14 cellular contexts compared by ENCODE assay signal in the genomic region with DNA sequence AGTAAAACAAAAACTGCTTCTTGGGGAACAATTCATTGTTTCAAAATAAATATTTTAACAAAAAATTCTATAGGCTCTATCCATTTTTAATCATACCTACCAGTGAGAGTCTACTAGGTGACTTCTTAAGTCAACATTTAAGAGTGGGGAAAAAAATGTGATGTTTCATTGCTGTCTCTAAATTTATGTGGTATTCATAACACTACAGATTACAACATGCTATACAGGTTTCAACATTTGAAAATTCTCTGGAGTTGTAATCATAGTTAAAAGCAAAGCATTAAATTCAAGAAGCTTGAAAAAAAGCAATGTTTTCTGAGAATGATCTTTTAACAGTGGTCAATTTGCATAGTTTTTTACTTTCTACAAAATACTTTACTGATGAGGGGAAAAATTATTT.
"Had no signal": no experiment of that assay in that cellular context is flagged by ENCODE, and none has a peak within 500 bp of the region (broad histone marks: within the 10 kb centered on the region; RNA-seq: fewer than 3 reads in every experiment).

No MANE protein-coding gene starts in this region.

- H3K27ac Mint-ChIP-seq: activated CD4-positive, alpha-beta T cell treated with anti-CD3 and anti-CD28 coated beads, Interleukin-2, amount 10 ng/mL, durations not matched to agents 24 days and 14 days; dendritic cell treated with granulocyte-macrophage colony-stimulating factor and Interleukin-4, amounts not matched to agents 40 ng/mL and 50 ng/mL, for 4 days; endodermal cell; natural killer cell treated with Interleukin-12 subunit alpha and Interleukin-12 subunit beta and Interleukin-15 and Interleukin-18, amount 100 ng/mL, for 72 hours; stimulated activated effector memory CD8-positive, alpha-beta T cell treated with anti-CD3 and anti-CD28 coated beads, Interleukin-12 subunit alpha, Interleukin-12 subunit beta, amount 100 ng/mL, for 72 hours; T-helper 1 cell treated with Interleukin-12 subunit alpha and Interleukin-12 subunit beta and Interleukin-4 antibody, amounts not matched to agents 30 μg/mL and 1 μg/mL, for 36 hours had no signal

- H3K27me3 Mint-ChIP-seq: central memory CD8-positive, alpha-beta T cell; dendritic cell treated with granulocyte-macrophage colony-stimulating factor and Interleukin-4, amounts not matched to agents 40 ng/mL and 50 ng/mL, for 4 days; natural killer cell treated with Interleukin-12 subunit alpha and Interleukin-12 subunit beta and Interleukin-15 and Interleukin-18, amount 100 ng/mL, for 72 hours had no signal

- H3K27me3 ChIP-seq: tibial artery, vagina had no signal

- H3K4me3 Mint-ChIP-seq: activated CD4-positive, alpha-beta T cell treated with anti-CD3 and anti-CD28 coated beads, Interleukin-2, amount 10 ng/mL, durations not matched to agents 24 days and 14 days; central memory CD8-positive, alpha-beta T cell; dendritic cell treated with granulocyte-macrophage colony-stimulating factor and Interleukin-4, amounts not matched to agents 40 ng/mL and 50 ng/mL, for 4 days; endodermal cell; natural killer cell treated with Interleukin-12 subunit alpha and Interleukin-12 subunit beta and Interleukin-15 and Interleukin-18, amount 100 ng/mL, for 72 hours; stimulated activated effector memory CD8-positive, alpha-beta T cell treated with anti-CD3 and anti-CD28 coated beads, Interleukin-12 subunit alpha, Interleukin-12 subunit beta, amount 100 ng/mL, for 72 hours; T-helper 1 cell treated with Interleukin-12 subunit alpha and Interleukin-12 subunit beta and Interleukin-4 antibody, amounts not matched to agents 30 μg/mL and 1 μg/mL, for 36 hours; WTC11 had no signal

- DNase-seq: activated CD4-positive, alpha-beta T cell treated with anti-CD3 and anti-CD28 coated beads, Interleukin-2, amount 10 ng/mL, durations not matched to agents 24 days and 14 days; activated naive CD4-positive, alpha-beta T cell treated with Interleukin-2 at 50 U/mL for 16 hours; endodermal cell; glutamatergic neuron; nucleus accumbens; right cardiac atrium; tibial artery had no signal

- H3K9me3 Mint-ChIP-seq: activated CD4-positive, alpha-beta T cell treated with anti-CD3 and anti-CD28 coated beads, Interleukin-2, amount 10 ng/mL, durations not matched to agents 24 days and 14 days; central memory CD8-positive, alpha-beta T cell; dendritic cell treated with granulocyte-macrophage colony-stimulating factor and Interleukin-4, amounts not matched to agents 40 ng/mL and 50 ng/mL, for 4 days; endodermal cell; natural killer cell treated with Interleukin-12 subunit alpha and Interleukin-12 subunit beta and Interleukin-15 and Interleukin-18, amount 100 ng/mL, for 72 hours; stimulated activated effector memory CD8-positive, alpha-beta T cell treated with anti-CD3 and anti-CD28 coated beads, Interleukin-12 subunit alpha, Interleukin-12 subunit beta, amount 100 ng/mL, for 72 hours; T-helper 1 cell treated with Interleukin-12 subunit alpha and Interleukin-12 subunit beta and Interleukin-4 antibody, amounts not matched to agents 30 μg/mL and 1 μg/mL, for 36 hours; WTC11 had no signal

- H3K9me3 ChIP-seq: tibial artery, vagina had no signal

- H3K4me3 ChIP-seq: tibial artery, vagina had no signal

- H3K36me3 ChIP-seq: tibial artery, vagina had no signal

- H3K4me1 Mint-ChIP-seq: activated CD4-positive, alpha-beta T cell treated with anti-CD3 and anti-CD28 coated beads, Interleukin-2, amount 10 ng/mL, durations not matched to agents 24 days and 14 days; central memory CD8-positive, alpha-beta T cell had no signal

- H3K27ac ChIP-seq: tibial artery, vagina had no signal

- ATAC-seq: natural killer cell treated with Interleukin-12 subunit alpha and Interleukin-12 subunit beta and Interleukin-15 and Interleukin-18, amount 100 ng/mL, for 72 hours; right cardiac atrium; stimulated activated effector memory CD8-positive, alpha-beta T cell treated with anti-CD3 and anti-CD28 coated beads, Interleukin-12 subunit alpha, Interleukin-12 subunit beta, amount 100 ng/mL, for 72 hours; WTC11 had no signal

- H3K36me3 Mint-ChIP-seq: natural killer cell treated with Interleukin-12 subunit alpha and Interleukin-12 subunit beta and Interleukin-15 and Interleukin-18, amount 100 ng/mL, for 72 hours; stimulated activated effector memory CD8-positive, alpha-beta T cell treated with anti-CD3 and anti-CD28 coated beads, Interleukin-12 subunit alpha, Interleukin-12 subunit beta, amount 100 ng/mL, for 72 hours; WTC11 had no signal
